Comparison of ENCODE assay signal across 7 cellular contexts in genomic region chr19:10431943-10432735, GRCh38. TPM values are rescaled to one million over a fixed set of nuclear protein-coding genes. Genes with fewer than 3 reads are reported as not detected.
DNase-seq lines count a peak whose midpoint lies in the region; ATAC-seq and TF ChIP-seq lines count a peak whose summit lies in the region.

No MANE protein-coding gene starts in this region.

- intact Hi-C loops in HCT116 (cut with micrococcal nuclease) (no loop called here), MCF 10A (cut with micrococcal nuclease) (no loop called here)

- CTCF ChIA-PET in HCT116 (lab: Charles Lee) (interaction anchor here (0.6 to 1.3 kb wide), 4 partner anchors 12 to 52 kb away, joined by 3 to 5 read pairs (median 4); partner anchors contain the start of genes PDE4A and TYK2), MCF 10A (lab: Yijun Ruan, JAX) (interaction anchor here (0.7 kb wide), 1 partner anchor 71 kb away, joined by 3 read pairs; no protein-coding TSS in a partner anchor)

- H3K9ac ChIP-seq in HCT116 (ENCODE audit: low read length): peak overlapping the region; percentile 79

- peaks cover 34% of the 10 kb centered on the region for H3K27me3 Mint-ChIP-seq in MCF 10A (ENCODE audit: insufficient read depth, unreplicated experiment)

- no peaks in the 10 kb centered on the region for H4K20me1 ChIP-seq in HCT116 (ENCODE audit: insufficient read depth)

- no peak for TF ChIP-seq POLR2A in HCT116 (IDR thresholded peaks at IDR 0.05; ENCODE audit: borderline replicate concordance, extremely low read depth, insufficient read depth, insufficient read length)

- H3K36me3 ChIP-seq in HCT116 (ENCODE audit: control insufficient read depth in 1 of 2, insufficient read depth in 2 of 2, low read length in 2 of 2): no peaks in the 10 kb centered on the region

- BruUV-seq in HCT116 (replicated peaks; lab: Mats Ljungman, UMichigan): no TSS peak
- no TSS peak for BruUV-seq in MCF 10A (replicated peaks; lab: Mats Ljungman, UMichigan)

- peaks cover 5% of the 10 kb centered on the region for H3K4me1 Mint-ChIP-seq in MCF 10A (ENCODE audit: insufficient read depth, unreplicated experiment)

- H3K79me2 ChIP-seq in HCT116 (ENCODE audit: insufficient read depth, low read length): peaks cover 43% of the 10 kb centered on the region

- no peaks in the 10 kb centered on the region for H3K9me3 Mint-ChIP-seq in MCF 10A (ENCODE audit: unreplicated experiment)

- peak overlapping the region; percentile 87 for H3K27ac ChIP-seq in HCT116 (ENCODE audit: low read depth, low read length)

- H3K27me3 ChIP-seq in HCT116 (ENCODE audit: insufficient read depth, low read length): no peaks in the 10 kb centered on the region

- H3K36me3 Mint-ChIP-seq in MCF 10A (ENCODE audit: insufficient read depth, unreplicated experiment): peaks cover 6% of the 10 kb centered on the region

- H3K9me3 ChIP-seq in HCT116 (ENCODE audit: control insufficient read depth in 1 of 2, insufficient read depth in 1 of 2, low read depth in 1 of 2, low read length in 2 of 2): no peaks in the 10 kb centered on the region

- RAD21 ChIA-PET in HCT116 (lab: Charles Lee; ENCODE audit: low non-redundant PET in 1 of 2, low total read pairs in 2 of 2, uncharacterized antibody in 2 of 2, unreplicated experiment in 2 of 2): interaction anchor here in 1 of 2 experiments (0.6 kb wide), 1 partner anchor 40 kb away, joined by 3 read pairs; no protein-coding TSS in a partner anchor

- TF ChIP-seq RAD21 in HCT116 (IDR thresholded peaks at IDR 0.05; ENCODE audit: low read depth): no peak

- TF ChIP-seq CTCF in HCT116 (IDR thresholded peaks at IDR 0.05 in 2 of 3, conservative IDR thresholded peaks at IDR 0.05 in 1 of 3; ENCODE audit: borderline replicate concordance in 1 of 3, insufficient read depth in 1 of 3, low read depth in 2 of 3, low read length in 2 of 3) (no peak), MCF 10A (IDR thresholded peaks at IDR 0.05; ENCODE audit: unreplicated experiment) (no peak)

- ATAC-seq in HCT116: peak; percentile 71

- H3K4me1 ChIP-seq in HCT116 (ENCODE audit: control insufficient read depth in 1 of 2, insufficient read depth in 2 of 2, low read length in 2 of 2): peaks cover 21 to 36% of the 10 kb centered on the region in 2 experiments

- POLR2A ChIA-PET in HCT116 (lab: Charles Lee): interaction anchor here (0.6 to 0.7 kb wide), 3 partner anchors 11 to 190 kb away, joined by 3 to 6 read pairs (median 3); no protein-coding TSS in a partner anchor
- POLR2A ChIA-PET in MCF 10A (lab: Yijun Ruan, JAX): no interaction called here

- H3K9me2 ChIP-seq in HCT116 (ENCODE audit: insufficient read depth): no peaks in the 10 kb centered on the region

- peak overlapping the region; percentile 48 to 82 for H3K4me3 ChIP-seq in HCT116 (replicated peaks in 1 of 2; ENCODE audit: low read depth in 1 of 2, low read length in 2 of 2)

- H3K4me2 ChIP-seq in HCT116 (ENCODE audit: low read length): peak overlapping the region; percentile 97

- no peak overlapping the region for H3K27ac Mint-ChIP-seq in MCF 10A (ENCODE audit: low read depth, unreplicated experiment)

- no peak overlapping the region for H2AFZ ChIP-seq in HCT116 (ENCODE audit: low read depth, low read length, poor library complexity, severe bottlenecking)

- H3K4me3 Mint-ChIP-seq in MCF 10A (ENCODE audit: unreplicated experiment): peak overlapping the region; percentile 40

- DNase-seq in HCT116 (ENCODE audit: low read depth, low spot score) (no peak), T-helper 9 cell (peak; percentile 74), MCF 10A (ENCODE audit: unreplicated experiment) (no peak), left kidney (ENCODE audit: low read depth, low spot score) (peak; percentile 68), NCI-H446 treated with DMSO at 0.1 percent for 48 hours (lab: John Stamatoyannopoulos, UW) (no peak), DMS153 treated with DMSO at 0.1 percent for 48 hours (lab: John Stamatoyannopoulos, UW; ENCODE audit: unreplicated experiment) (no peak)
- peak; percentile 47 for DNase-seq in stimulated activated naive CD4-positive, alpha-beta T cell treated with Interleukin-2 at 50 U/mL for 16 hours (lab: John Stamatoyannopoulos, UW)

TF ChIP-seq in HCT116, 20 proteins besides CTCF, POLR2A, EP300 and RAD21:
- no peak for TF ChIP-seq ZNF274 (IDR thresholded peaks at IDR 0.05; ENCODE audit: low read depth, low read length)
- TF ChIP-seq MAX (IDR thresholded peaks at IDR 0.05): peak; percentile 64
- TF ChIP-seq SRF (IDR thresholded peaks at IDR 0.05; ENCODE audit: low read depth): no peak
- peak; percentile 76; the same call in 1 of the 2 replicates for TF ChIP-seq ZFX (IDR thresholded peaks at IDR 0.05)
- 0 out of 2 replicates have a peak, but pooled peaks have one; percentile 31 for TF ChIP-seq POLR2AphosphoS5 (IDR thresholded peaks at IDR 0.05; ENCODE audit: low read depth, low read length)
- TF ChIP-seq TCF7L2 (IDR thresholded peaks at IDR 0.05; ENCODE audit: borderline replicate concordance, extremely low read depth, insufficient read depth, insufficient read length): no peak

RNA-seq across cellular contexts. Expression of gene PDE4A, which starts 11.8 kb away (rescaled TPM):
- 33.7 TPM for total RNA-seq in HCT116 (2021; ENCODE audit: unreplicated experiment)
- polyA plus RNA-seq in HCT116 (2012): 23.3 and 25.2 TPM in 2 replicates
- 0.42 and 0.49 TPM in 2 replicates for total RNA-seq in MCF 10A (2022)

RNA-seq across cellular contexts. Expression of gene CDC37, which starts 28.8 kb away (rescaled TPM):
- 260 TPM for total RNA-seq in HCT116 (2021; ENCODE audit: unreplicated experiment)
- polyA plus RNA-seq in HCT116 (2012): 336 and 355 TPM in 2 replicates
- 164 and 188 TPM in 2 replicates for total RNA-seq in MCF 10A (2022)

RNA-seq across cellular contexts. Expression of gene TYK2, which starts 51.8 kb away (rescaled TPM):
- 110 TPM for total RNA-seq in HCT116 (2021; ENCODE audit: unreplicated experiment)
- polyA plus RNA-seq in HCT116 (2012): 97.1 and 98.1 TPM in 2 replicates
- 75.0 and 83.7 TPM in 2 replicates for total RNA-seq in MCF 10A (2022)

Comparison
In these comparisons a context has a peak if more than half of its experiments do, and no peak if none do; other contexts are left out.
1. DNase-seq: peak in T-helper 9 cell (single experiment), left kidney (single experiment) and stimulated activated naive CD4-positive, alpha-beta T cell treated with Interleukin-2 at 50 U/mL for 16 hours (single experiment); none in HCT116 (single experiment), MCF 10A (single experiment), NCI-H446 treated with DMSO at 0.1 percent for 48 hours (single experiment) and DMS153 treated with DMSO at 0.1 percent for 48 hours (single experiment).
2. RNA of gene PDE4A, which starts 11.8 kb away (total RNA-seq): 33.7 TPM in HCT116 (single experiment); 0.42 to 0.49 TPM in MCF 10A; every median in the first group is over 10 times any median in the second.